In the genomic region with DNA sequence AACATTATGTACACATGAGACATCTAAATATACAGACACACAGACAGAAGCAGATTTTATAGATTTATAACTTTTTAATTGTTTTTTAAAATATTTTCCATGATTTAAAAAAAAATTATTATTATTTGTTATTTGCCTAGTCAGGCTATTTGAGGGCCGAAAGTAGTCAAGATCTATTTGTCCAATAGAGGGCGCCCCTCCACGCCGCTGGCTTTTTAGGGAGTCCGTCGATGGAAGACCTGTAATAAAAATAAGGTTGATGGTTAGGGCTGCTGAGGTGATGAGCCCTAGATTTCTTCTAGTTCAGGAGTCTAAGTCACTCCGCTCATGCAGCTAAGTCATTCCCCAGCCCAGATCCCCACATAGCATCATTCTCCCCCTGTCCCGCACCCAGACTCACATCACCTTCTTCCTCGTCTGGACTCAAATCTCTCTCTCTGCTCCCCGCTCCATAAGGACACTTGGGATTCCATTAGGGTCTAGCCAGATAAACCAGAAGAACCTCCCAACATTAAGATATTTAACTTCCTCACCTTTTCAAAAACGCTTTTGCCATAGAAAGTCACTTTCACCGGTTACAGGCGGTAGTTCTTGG, we compare ENCODE assay signal across 8 cellular contexts. TPM values are rescaled to one million over a fixed set of nuclear protein-coding genes. Genes with fewer than 3 reads are reported as not detected.
DNase-seq lines count a peak whose midpoint lies in the region; ATAC-seq and TF ChIP-seq lines count a peak whose summit lies in the region.

No MANE protein-coding gene starts in this region.

- TF ChIP-seq CTCF in AG10803 (conservative IDR thresholded peaks at IDR 0.05; ENCODE audit: low read length) (peak; percentile 50), H9 (conservative IDR thresholded peaks at IDR 0.05) (peak; percentile 65)

- peaks cover 64 to 80% of the 10 kb centered on the region in 2 experiments for H3K9me3 Mint-ChIP-seq in H9

- no peak overlapping the region for H2BK20ac ChIP-seq in H9 (ENCODE audit: low read depth, low read length, poor library complexity, severe bottlenecking)

- no peak overlapping the region for H2BK120ac ChIP-seq in H9 (ENCODE audit: low read depth, low read length, poor library complexity, severe bottlenecking)

- no peak overlapping the region for H2BK15ac ChIP-seq in H9 (ENCODE audit: low read depth, low read length)

- H3K27me3 Mint-ChIP-seq in H9 (ENCODE audit: low read depth): no peaks in the 10 kb centered on the region; the same call in 1 of the 2 replicates

- H2BK12ac ChIP-seq in H9 (ENCODE audit: insufficient read length, low read depth, low read length): no peak overlapping the region

- H3K23me2 ChIP-seq in H9 (ENCODE audit: insufficient read length, low read depth, low read length, poor library complexity, severe bottlenecking): no peaks in the 10 kb centered on the region

- no CpG with 5 or more reads among the region's 13 CpGs for WGBS in H9 (ENCODE audit: extremely low coverage, insufficient read length, low lambda C conversion rate)

- no peaks in the 10 kb centered on the region for H3K4me1 Mint-ChIP-seq in H9

- no peak overlapping the region for H2BK5ac ChIP-seq in H9 (ENCODE audit: insufficient read length, low read length)

- peak overlapping the region in 1 of 2 experiments; percentile 8; a peak in 1 of 5 replicates for H3K4me3 Mint-ChIP-seq in H9

- H4K20me1 ChIP-seq in H9 (ENCODE audit: control insufficient read depth, insufficient read depth, insufficient read length): no peaks in the 10 kb centered on the region

- H3K36me3 Mint-ChIP-seq in H9 (ENCODE audit: insufficient read depth in 1 of 3, low read depth in 3 of 3): peaks cover 0 to 14% (median 3%) of the 10 kb centered on the region in 3 experiments; a peak in 3 of 7 replicates

- H3K9me3 ChIP-seq in H9 (ENCODE audit: control insufficient read depth, low read depth, low read length): no peaks in the 10 kb centered on the region

- H3K4me2 ChIP-seq in H9 (ENCODE audit: insufficient read depth, insufficient read length, low read length): no peak overlapping the region

- H3K14ac ChIP-seq in H9 (ENCODE audit: insufficient read depth, low read length): no peak overlapping the region

- no peak overlapping the region for H3K27ac ChIP-seq in H9 (ENCODE audit: insufficient read length, low read depth, low read length)

- no peak overlapping the region for H4K91ac ChIP-seq in H9 (ENCODE audit: insufficient read length, low read depth, low read length)

- H3K27ac Mint-ChIP-seq in H9: no peak overlapping the region

- DNase-seq in AG10803 (ENCODE audit: low read depth) (peak; percentile 5), H9 (peak; percentile 55), T follicular helper cell (ENCODE audit: low read depth) (peak; percentile 65), iPS-NIHi7 (ENCODE audit: extremely low spot score) (peak; percentile 61)
- peak; percentile 52 for DNase-seq in activated naive CD8-positive, alpha-beta T cell treated with anti-CD3 and anti-CD28 coated beads, Interleukin-2, amount 50 U/mL, for 16 hours (ENCODE audit: low read depth, low spot score)
- DNase-seq in stimulated activated CD4-positive, alpha-beta T cell treated with anti-CD3 and anti-CD28 coated beads, TNF-alpha, amount 100 ng/mL, for 4 hours (ENCODE audit: low read depth in 3 of 3): peak in 2 of 3 experiments; percentile 60 to 74

- no peak for ATAC-seq in GM21723 (IDR thresholded peaks at IDR 0.05; ENCODE audit: unreplicated experiment)
- no peak for ATAC-seq in HG02798 (IDR thresholded peaks at IDR 0.05; ENCODE audit: poor library complexity, unreplicated experiment)

- H3K4me3 ChIP-seq in AG10803 (ENCODE audit: low read length): no peak overlapping the region

- H3K27me3 ChIP-seq in H9 (ENCODE audit: insufficient read depth, low read length): no peaks in the 10 kb centered on the region

- no peak overlapping the region for H3K9ac ChIP-seq in H9 (ENCODE audit: extremely low read depth, insufficient read length, low read length)

- H4K8ac ChIP-seq in H9 (replicated peaks; ENCODE audit: insufficient read length, low read depth, low read length): no peak overlapping the region

- H4K5ac ChIP-seq in H9 (ENCODE audit: insufficient read length, low read depth, low read length): no peak overlapping the region

- H3K23ac ChIP-seq in H9 (ENCODE audit: insufficient read length, low read depth, low read length): no peak overlapping the region

- no peak overlapping the region for H3K56ac ChIP-seq in H9 (ENCODE audit: insufficient read length, low read depth, low read length)

- no peak overlapping the region for H3T11ph ChIP-seq in H9 (ENCODE audit: low read length)

- no peak overlapping the region for H2AK5ac ChIP-seq in H9 (ENCODE audit: insufficient read length, low read length)

- no peaks in the 10 kb centered on the region for H3K79me2 ChIP-seq in H9 (ENCODE audit: insufficient read depth, low read length)

- no peak overlapping the region for H3K18ac ChIP-seq in H9 (ENCODE audit: insufficient read length, low read depth, low read length)

- H3K4ac ChIP-seq in H9 (ENCODE audit: low read depth, low read length): no peak overlapping the region

- H3K79me1 ChIP-seq in H9 (ENCODE audit: insufficient read depth, low read depth, low read length, poor library complexity, severe bottlenecking): no peaks in the 10 kb centered on the region

- peak overlapping the region; percentile 43 for H2AFZ ChIP-seq in H9 (ENCODE audit: low read length)

- no peaks in the 10 kb centered on the region for H3K4me1 ChIP-seq in H9 (ENCODE audit: insufficient read depth, low read length)

RNA-seq across cellular contexts. Expression of gene CEACAM21, which starts 33.9 kb away (rescaled TPM):
- not detected in 2 replicates for total RNA-seq in H9 (2021)

Comparison
In these comparisons a context has a peak if more than half of its experiments do, and no peak if none do; other contexts are left out.
1. DNase-seq: peak in every context shown above with its lines; median percentile 67 in stimulated activated CD4-positive, alpha-beta T cell treated with anti-CD3 and anti-CD28 coated beads, TNF-alpha, amount 100 ng/mL, for 4 hours; 65 in T follicular helper cell; 61 in iPS-NIHi7; 55 in H9; 52 in activated naive CD8-positive, alpha-beta T cell treated with anti-CD3 and anti-CD28 coated beads, Interleukin-2, amount 50 U/mL, for 16 hours; 5 in AG10803.